Comparison of ENCODE assay signal across 8 cellular contexts in the genomic region with DNA sequence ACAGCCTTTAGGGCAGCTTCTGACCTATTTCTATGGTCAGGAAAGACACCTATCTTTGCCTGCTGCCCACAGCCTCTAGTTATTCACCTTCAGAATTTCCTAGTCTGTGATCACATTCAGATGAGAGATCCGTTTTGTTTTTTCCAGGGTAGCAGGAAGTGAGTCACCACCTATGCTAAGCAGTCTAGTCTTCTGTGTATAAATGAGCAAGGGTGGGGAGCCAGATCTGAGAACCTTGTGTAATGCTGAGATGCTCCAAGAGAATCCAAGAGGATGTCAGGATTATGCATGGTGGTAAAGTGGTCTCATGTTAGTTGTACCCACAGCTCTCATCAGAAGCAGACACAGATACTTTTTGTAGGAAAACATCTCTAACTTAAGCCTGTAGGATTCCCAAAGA. TPM values are rescaled to one million over a fixed set of nuclear protein-coding genes. Genes with fewer than 3 reads are reported as not detected.
A peak's percentile ranks its signal among the peaks of the same experiment; 100 is the strongest.
DNase-seq lines count a peak whose midpoint lies in the region; ATAC-seq and TF ChIP-seq lines count a peak whose summit lies in the region.
"Not testable (repeated sequence)": the region's sequence is repeated elsewhere in the genome, so short reads cannot be mapped to it uniquely, and the experiment has no call there.

No MANE protein-coding gene starts in this region.

- H3K27me3 Mint-ChIP-seq in CD8-positive, alpha-beta T cell (ENCODE audit: low read depth); activated CD4-positive, alpha-beta T cell treated with anti-CD3 and anti-CD28 coated beads for 36 hours; activated T-cell treated with anti-CD3 and anti-CD28 coated beads, Interleukin-2, amount 50 U/mL, for 4 hours (ENCODE audit: low read depth); activated naive CD8-positive, alpha-beta T cell treated with anti-CD3 and anti-CD28 coated beads, Interleukin-2, amount 10 ng/mL, durations not matched to agents 7 days and 5 days; stimulated activated naive CD8-positive, alpha-beta T cell treated with anti-CD3 and anti-CD28 coated beads, Interleukin-15, amount 100 ng/mL, for 72 hours: not testable (repeated sequence)

- not testable (repeated sequence) for H3K27me3 ChIP-seq in CD8-positive, alpha-beta T cell (ENCODE audit: insufficient read depth, low read length); Panc1 (ENCODE audit: control insufficient read depth, insufficient read depth, low read length); foreskin keratinocyte

- CTCF ChIA-PET in CD8-positive, alpha-beta T cell (lab: Charles Lee); Panc1 (lab: Charles Lee); activated CD4-positive, alpha-beta T cell treated with anti-CD3 and anti-CD28 coated beads for 36 hours (lab: Charles Lee): not testable (repeated sequence)

- not testable (repeated sequence) for H3K27ac ChIP-seq in CD8-positive, alpha-beta T cell (ENCODE audit: low read depth, low read length); Panc1 (ENCODE audit: low read length); foreskin keratinocyte

- intact Hi-C loops in CD8-positive, alpha-beta T cell (cut with DNase I, micrococcal nuclease); Panc1 (cut with micrococcal nuclease; ENCODE audit: unreplicated experiment); activated CD4-positive, alpha-beta T cell treated with anti-CD3 and anti-CD28 coated beads for 36 hours (cut with DNase I, micrococcal nuclease): not testable (repeated sequence)

- H3K9me3 Mint-ChIP-seq in CD8-positive, alpha-beta T cell; activated CD4-positive, alpha-beta T cell treated with anti-CD3 and anti-CD28 coated beads for 36 hours (ENCODE audit: low read depth); activated T-cell treated with anti-CD3 and anti-CD28 coated beads, Interleukin-2, amount 50 U/mL, for 4 hours; activated naive CD8-positive, alpha-beta T cell treated with anti-CD3 and anti-CD28 coated beads, Interleukin-2, amount 10 ng/mL, durations not matched to agents 7 days and 5 days; stimulated activated naive CD8-positive, alpha-beta T cell treated with anti-CD3 and anti-CD28 coated beads, Interleukin-15, amount 100 ng/mL, for 72 hours: not testable (repeated sequence)

- not testable (repeated sequence) for H3K4me1 ChIP-seq in CD8-positive, alpha-beta T cell (ENCODE audit: insufficient read depth, low read length); Panc1 (ENCODE audit: control insufficient read depth, insufficient read depth, low read length); foreskin keratinocyte

- TF ChIP-seq CTCF in CD8-positive, alpha-beta T cell (IDR thresholded peaks at IDR 0.05); Panc1 (IDR thresholded peaks at IDR 0.05); foreskin keratinocyte (conservative IDR thresholded peaks at IDR 0.05): not testable (repeated sequence)

- not testable (repeated sequence) for H3K4me3 ChIP-seq in CD8-positive, alpha-beta T cell (ENCODE audit: low read depth, low read length); Panc1 (ENCODE audit: low read depth in 2 of 2, low read length in 2 of 2)

- peaks cover 21% of the 10 kb centered on the region for H3K36me3 Mint-ChIP-seq in CD8-positive, alpha-beta T cell
- not testable (repeated sequence) for H3K36me3 Mint-ChIP-seq in activated CD4-positive, alpha-beta T cell treated with anti-CD3 and anti-CD28 coated beads for 36 hours (ENCODE audit: low read depth); activated T-cell treated with anti-CD3 and anti-CD28 coated beads, Interleukin-2, amount 50 U/mL, for 4 hours (ENCODE audit: insufficient read depth); activated naive CD8-positive, alpha-beta T cell treated with anti-CD3 and anti-CD28 coated beads, Interleukin-2, amount 10 ng/mL, durations not matched to agents 7 days and 5 days

- not testable (repeated sequence) for DNase-seq in CD8-positive, alpha-beta T cell; Panc1 (ENCODE audit: low read depth, low spot score); activated CD4-positive, alpha-beta T cell treated with anti-CD3 and anti-CD28 coated beads for 36 hours; activated T-cell treated with anti-CD3 and anti-CD28 coated beads, Interleukin-2, amount 50 U/mL, for 4 hours; activated naive CD8-positive, alpha-beta T cell treated with anti-CD3 and anti-CD28 coated beads, Interleukin-2, amount 10 ng/mL, durations not matched to agents 7 days and 5 days; foreskin keratinocyte; stimulated activated naive CD8-positive, alpha-beta T cell treated with anti-CD3 and anti-CD28 coated beads, Interleukin-15, amount 100 ng/mL, for 72 hours

- ATAC-seq in CD8-positive, alpha-beta T cell = peak; percentile 67
- ATAC-seq in Panc1 = peak; percentile 82
- peak; percentile 91 for ATAC-seq in SK-N-SH treated with all-trans-retinoic acid at 6 μM for 48 hours
- ATAC-seq in activated CD4-positive, alpha-beta T cell treated with anti-CD3 and anti-CD28 coated beads for 36 hours = peak; percentile 78
- ATAC-seq in activated T-cell treated with anti-CD3 and anti-CD28 coated beads, Interleukin-2, amount 50 U/mL, for 4 hours = peak; percentile 65 to 97
- ATAC-seq in activated naive CD8-positive, alpha-beta T cell treated with anti-CD3 and anti-CD28 coated beads, Interleukin-2, amount 10 ng/mL, durations not matched to agents 7 days and 5 days (ENCODE audit: low read depth) = peak; percentile 79
- peak; percentile 75 for ATAC-seq in foreskin keratinocyte
- peak; percentile 76 for ATAC-seq in stimulated activated naive CD8-positive, alpha-beta T cell treated with anti-CD3 and anti-CD28 coated beads, Interleukin-15, amount 100 ng/mL, for 72 hours

- H3K4me3 Mint-ChIP-seq in CD8-positive, alpha-beta T cell; activated CD4-positive, alpha-beta T cell treated with anti-CD3 and anti-CD28 coated beads for 36 hours; activated T-cell treated with anti-CD3 and anti-CD28 coated beads, Interleukin-2, amount 50 U/mL, for 4 hours; activated naive CD8-positive, alpha-beta T cell treated with anti-CD3 and anti-CD28 coated beads, Interleukin-2, amount 10 ng/mL, durations not matched to agents 7 days and 5 days; stimulated activated naive CD8-positive, alpha-beta T cell treated with anti-CD3 and anti-CD28 coated beads, Interleukin-15, amount 100 ng/mL, for 72 hours: not testable (repeated sequence)

- H3K4me1 Mint-ChIP-seq in CD8-positive, alpha-beta T cell (ENCODE audit: low read depth); activated CD4-positive, alpha-beta T cell treated with anti-CD3 and anti-CD28 coated beads for 36 hours; activated T-cell treated with anti-CD3 and anti-CD28 coated beads, Interleukin-2, amount 50 U/mL, for 4 hours (ENCODE audit: low read depth); activated naive CD8-positive, alpha-beta T cell treated with anti-CD3 and anti-CD28 coated beads, Interleukin-2, amount 10 ng/mL, durations not matched to agents 7 days and 5 days; stimulated activated naive CD8-positive, alpha-beta T cell treated with anti-CD3 and anti-CD28 coated beads, Interleukin-15, amount 100 ng/mL, for 72 hours: not testable (repeated sequence)

- not testable (repeated sequence) for H3K36me3 ChIP-seq in CD8-positive, alpha-beta T cell (ENCODE audit: insufficient read depth, low read length); Panc1 (ENCODE audit: control insufficient read depth, insufficient read depth, low read length)

- in situ Hi-C loops in Panc1 (cut with HindIII; ENCODE audit: low pct_unique_long_range_greater_than_20kb, low sequenced_read_pairs) = not testable (repeated sequence)

- BruUV-seq in Panc1 (replicated peaks; lab: Mats Ljungman, UMichigan) = not testable (repeated sequence)

- not testable (repeated sequence) for H3K27ac Mint-ChIP-seq in CD8-positive, alpha-beta T cell; activated CD4-positive, alpha-beta T cell treated with anti-CD3 and anti-CD28 coated beads for 36 hours; activated naive CD8-positive, alpha-beta T cell treated with anti-CD3 and anti-CD28 coated beads, Interleukin-2, amount 10 ng/mL, durations not matched to agents 7 days and 5 days; stimulated activated naive CD8-positive, alpha-beta T cell treated with anti-CD3 and anti-CD28 coated beads, Interleukin-15, amount 100 ng/mL, for 72 hours

- POLR2A ChIA-PET in CD8-positive, alpha-beta T cell (lab: Charles Lee); Panc1 (lab: Charles Lee); activated CD4-positive, alpha-beta T cell treated with anti-CD3 and anti-CD28 coated beads for 36 hours (lab: Charles Lee); activated naive CD8-positive, alpha-beta T cell treated with anti-CD3 and anti-CD28 coated beads, Interleukin-2, amount 10 ng/mL, durations not matched to agents 7 days and 5 days (lab: Charles Lee): not testable (repeated sequence)

- not testable (repeated sequence) for H3K9me3 ChIP-seq in CD8-positive, alpha-beta T cell (ENCODE audit: low read length); Panc1 (ENCODE audit: control insufficient read depth, insufficient read depth, low read depth, low read length)

RNA-seq across cellular contexts. Expression of gene GOLGA6L9, which starts 8.7 kb away (rescaled TPM):
- 1 to 10 TPM; 3.2 to 3.4 TPM for total RNA-seq in CD8-positive, alpha-beta T cell
- total RNA-seq in Panc1 (2021; ENCODE audit: unreplicated experiment) (5.8 TPM), foreskin keratinocyte (2.5 and 3.8 TPM in 2 replicates)
- polyA plus RNA-seq in Panc1 (2012; ENCODE audit: insufficient read length) = 9.4 TPM
- 1 to 10 TPM; 2.1 to 2.2 TPM for total RNA-seq in activated CD4-positive, alpha-beta T cell treated with anti-CD3 and anti-CD28 coated beads for 36 hours
- 1 to 10 TPM; 1.0 to 1.6 (median 1.1) TPM for total RNA-seq in activated T-cell treated with anti-CD3 and anti-CD28 coated beads, Interleukin-2, amount 50 U/mL, for 4 hours
- 1 to 10 TPM; 4.6 to 4.7 TPM for total RNA-seq in activated naive CD8-positive, alpha-beta T cell treated with anti-CD3 and anti-CD28 coated beads, Interleukin-2, amount 10 ng/mL, durations not matched to agents 7 days and 5 days
- 0.88 and 1.1 TPM in 2 replicates for polyA plus RNA-seq in foreskin keratinocyte
